In genomic region chr1:26276432-26276838, GRCh38 we compare ENCODE assay signal across 8 cellular contexts. TPM values are rescaled to one million over a fixed set of nuclear protein-coding genes. Genes with fewer than 3 reads are reported as not detected.
DNase-seq lines count a peak whose midpoint lies in the region; ATAC-seq and TF ChIP-seq lines count a peak whose summit lies in the region.

No MANE protein-coding gene starts in this region.

- H3K4me3 ChIP-seq in fibroblast of lung (replicated peaks in 1 of 4; ENCODE audit: control extremely low read depth in 1 of 4, insufficient read depth in 1 of 4, low read depth in 3 of 4, low read length in 4 of 4) (no peak overlapping the region), skin epidermis (no peak overlapping the region)

- H3K9ac ChIP-seq in fibroblast of lung (ENCODE audit: insufficient read depth, low read length) = no peak overlapping the region

- peaks cover 23% of the 10 kb centered on the region for H3K79me2 ChIP-seq in fibroblast of lung (ENCODE audit: control insufficient read depth, insufficient read depth, low read length)

- CTCF ChIA-PET in RWPE1 (lab: Yijun Ruan, JAX) = interaction anchor here (0.9 to 1.1 kb wide), 2 partner anchors 9 to 131 kb away, joined by 4 to 5 read pairs; no protein-coding TSS in a partner anchor

- no peak for TF ChIP-seq CTCF in GM10266 (IDR thresholded peaks at IDR 0.05; ENCODE audit: control insufficient read depth, insufficient read depth, low read depth, missing control alignments)
- TF ChIP-seq CTCF in RWPE1 (conservative IDR thresholded peaks at IDR 0.05; ENCODE audit: low read depth) = no peak
- TF ChIP-seq CTCF in fibroblast of lung (conservative IDR thresholded peaks at IDR 0.05 in 1 of 2, IDR thresholded peaks at IDR 0.05 in 1 of 2; ENCODE audit: low read depth in 1 of 2, low read length in 2 of 2) = no peak

- POLR2A ChIA-PET in RWPE1 (lab: Yijun Ruan, JAX; ENCODE audit: low non-redundant PET) = no interaction called here

- H3K36me3 ChIP-seq in fibroblast of lung (ENCODE audit: control insufficient read depth, insufficient read depth, low read length) = peaks cover 4% of the 10 kb centered on the region

- DNase-seq in GM10266 (ENCODE audit: extremely low spot score) (peak; percentile 26), RWPE1 (ENCODE audit: low spot score) (no peak), fibroblast of lung (ENCODE audit: low read depth in 2 of 2) (no peak), medulla oblongata (ENCODE audit: extremely low spot score) (no peak), G401 (ENCODE audit: low spot score) (no peak), RPMI8226 (no peak)

- no peak for ATAC-seq in HG03521 (IDR thresholded peaks at IDR 0.05; ENCODE audit: unreplicated experiment)

- in situ Hi-C loops in G401 (cut with HindIII; ENCODE audit: low sequenced_read_pairs) = loop anchor here (10.0 kb wide), 1 partner anchor 172 kb away; no protein-coding TSS in a partner anchor

- H3K4me1 ChIP-seq in fibroblast of lung (ENCODE audit: control insufficient read depth, extremely low read depth, insufficient read depth, low read length) = peaks cover 49% of the 10 kb centered on the region

- H2AFZ ChIP-seq in fibroblast of lung (ENCODE audit: low read length) = no peak overlapping the region

- peak overlapping the region; percentile 8 for H3K4me2 ChIP-seq in fibroblast of lung (ENCODE audit: extremely low read depth, insufficient read depth, low read length)

- no peaks in the 10 kb centered on the region for H3K9me3 ChIP-seq in fibroblast of lung (ENCODE audit: control insufficient read depth, insufficient read depth, low read depth, low read length)

- no peaks in the 10 kb centered on the region for H4K20me1 ChIP-seq in fibroblast of lung (ENCODE audit: control insufficient read depth, extremely low read depth, insufficient read depth, low read length)

- H3K27me3 ChIP-seq in fibroblast of lung (ENCODE audit: control insufficient read depth, insufficient read depth, low read length) = no peaks in the 10 kb centered on the region

- H3K27ac ChIP-seq in RWPE1 (peak overlapping the region; percentile 99), fibroblast of lung (ENCODE audit: insufficient read depth, low read length) (peak overlapping the region; percentile 62), skin epidermis (peak overlapping the region; percentile 61 to 98 (median 96))

RNA-seq across cellular contexts. Expression of gene SH3BGRL3, which starts 3.5 kb away (rescaled TPM):
- 12.8 and 39.6 TPM in 2 replicates for total RNA-seq in fibroblast of lung
- 200 and 261 TPM in 2 replicates for polyA plus RNA-seq in fibroblast of lung
- 580 and 703 TPM in 2 replicates for polyA plus RNA-seq in fibroblast of lung (2012)
- polyA minus RNA-seq in fibroblast of lung (ENCODE audit: low replicate concordance) = 914 and 1,082 TPM in 2 replicates
- total RNA-seq in G401 (2014; rRNA removed; shearing (Covaris generic)) = 5.0 and 7.4 TPM in 2 replicates

RNA-seq across cellular contexts. Expression of gene UBXN11, which starts 30.0 kb away (rescaled TPM):
- total RNA-seq in fibroblast of lung = 2.6 and 3.5 TPM in 2 replicates
- 6.5 and 7.1 TPM in 2 replicates for polyA plus RNA-seq in fibroblast of lung
- 11.3 and 13.5 TPM in 2 replicates for polyA plus RNA-seq in fibroblast of lung (2012)
- polyA minus RNA-seq in fibroblast of lung (ENCODE audit: low replicate concordance) = 8.7 and 16.1 TPM in 2 replicates
- 21.0 and 27.3 TPM in 2 replicates for total RNA-seq in G401 (2014; rRNA removed; shearing (Covaris generic))

RNA-seq across cellular contexts. Expression of gene CD52, which starts 41.3 kb away (rescaled TPM):
- total RNA-seq in fibroblast of lung = 0.51 TPM in 1 of 2 replicates, not detected in the other
- polyA plus RNA-seq in fibroblast of lung = 0.28 and 0.31 TPM in 2 replicates
- polyA plus RNA-seq in fibroblast of lung (2012) = 0.32 and 0.49 TPM in 2 replicates
- polyA minus RNA-seq in fibroblast of lung (ENCODE audit: low replicate concordance) = not detected in 2 replicates
- total RNA-seq in G401 (2014; rRNA removed; shearing (Covaris generic)) = 0.55 and 2.3 TPM in 2 replicates

RNA-seq across cellular contexts. Expression of gene CEP85, which starts 42.4 kb away (rescaled TPM):
- 3.9 and 6.9 TPM in 2 replicates for total RNA-seq in fibroblast of lung
- 4.7 and 8.2 TPM in 2 replicates for polyA plus RNA-seq in fibroblast of lung
- 2.8 and 4.7 TPM in 2 replicates for polyA plus RNA-seq in fibroblast of lung (2012)
- polyA minus RNA-seq in fibroblast of lung (ENCODE audit: low replicate concordance) = 2.9 and 8.0 TPM in 2 replicates
- 16.7 and 19.1 TPM in 2 replicates for total RNA-seq in G401 (2014; rRNA removed; shearing (Covaris generic))
